In genomic region chr7:35289376-35289775, GRCh38 we compare ENCODE assay signal across 20 cellular contexts. TPM values are rescaled to one million over a fixed set of nuclear protein-coding genes. Genes with fewer than 3 reads are reported as not detected.
DNase-seq lines count a peak whose midpoint lies in the region; ATAC-seq and TF ChIP-seq lines count a peak whose summit lies in the region.
"Had no signal": no experiment of that assay in that cellular context is flagged by ENCODE, and none has a peak within 500 bp of the region (broad histone marks: within the 10 kb centered on the region; RNA-seq: fewer than 3 reads in every experiment).

No MANE protein-coding gene starts in this region.

- peak; percentile 38; the same call in 1 of the 3 replicates for ATAC-seq in SK-N-SH treated with all-trans-retinoic acid at 6 μM for 48 hours
- ATAC-seq: A549, GM12878, GM23338 had no signal

- DNase-seq in ELF-1 (ENCODE audit: low read depth, low spot score), result peak; percentile 45
- peak; percentile 20 for DNase-seq in RPMI7951 (ENCODE audit: low read depth)
- peak; percentile 46 for DNase-seq in left kidney (ENCODE audit: low read depth, low spot score)
- DNase-seq in LoVo (ENCODE audit: low spot score), result no peak
- DNase-seq in NCI-H2196 (lab: John Stamatoyannopoulos, UW; ENCODE audit: unreplicated experiment), result no peak
- no peak for DNase-seq in HuH-7 (ENCODE audit: low spot score)
- DNase-seq: 8988T; ACHN; AML-193; C1 segment of cervical spinal cord; Calu3; CD4-positive, alpha-beta memory T cell; COR-L47; DMS53; DMS79 treated with DMSO at 0.1 percent for 48 hours; HFFc6 had no signal

TF ChIP-seq in SK-N-SH treated with all-trans-retinoic acid at 6 μM for 48 hours, 23 proteins besides CTCF, POLR2A, EP300 and RAD21:
- TF ChIP-seq ZNF565 (CRISPR knock-in tag; conservative IDR thresholded peaks at IDR 0.05; ENCODE audit: low read depth), result no peak
- TF ChIP-seq, protein P1, sequence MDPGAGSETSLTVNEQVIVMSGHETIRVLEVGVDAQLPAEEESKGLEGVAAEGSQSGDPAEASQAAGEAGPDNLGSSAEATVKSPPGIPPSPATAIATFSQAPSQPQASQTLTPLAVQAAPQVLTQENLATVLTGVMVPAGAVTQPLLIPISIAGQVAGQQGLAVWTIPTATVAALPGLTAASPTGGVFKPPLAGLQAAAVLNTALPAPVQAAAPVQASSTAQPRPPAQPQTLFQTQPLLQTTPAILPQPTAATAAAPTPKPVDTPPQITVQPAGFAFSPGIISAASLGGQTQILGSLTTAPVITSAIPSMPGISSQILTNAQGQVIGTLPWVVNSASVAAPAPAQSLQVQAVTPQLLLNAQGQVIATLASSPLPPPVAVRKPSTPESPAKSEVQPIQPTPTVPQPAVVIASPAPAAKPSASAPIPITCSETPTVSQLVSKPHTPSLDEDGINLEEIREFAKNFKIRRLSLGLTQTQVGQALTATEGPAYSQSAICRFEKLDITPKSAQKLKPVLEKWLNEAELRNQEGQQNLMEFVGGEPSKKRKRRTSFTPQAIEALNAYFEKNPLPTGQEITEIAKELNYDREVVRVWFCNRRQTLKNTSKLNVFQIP (CRISPR knock-in tag; IDR thresholded peaks at IDR 0.05; ENCODE audit: borderline replicate concordance, low read depth), result no peak
- TF ChIP-seq ZFP30 (CRISPR knock-in tag; IDR thresholded peaks at IDR 0.05), result no peak
- no peak for TF ChIP-seq GLIS3 (CRISPR knock-in tag; IDR thresholded peaks at IDR 0.05)
- TF ChIP-seq BACH2 (CRISPR knock-in tag; IDR thresholded peaks at IDR 0.05; ENCODE audit: borderline replicate concordance), result no peak
- no peak for TF ChIP-seq ZNF8 (CRISPR knock-in tag; IDR thresholded peaks at IDR 0.05)
- TF ChIP-seq CSDC2 (CRISPR knock-in tag; IDR thresholded peaks at IDR 0.05), result no peak
- TF ChIP-seq ZNF70 (CRISPR knock-in tag; IDR thresholded peaks at IDR 0.05), result no peak
- TF ChIP-seq ESRRG (CRISPR knock-in tag; IDR thresholded peaks at IDR 0.05), result no peak

RNA-seq across cellular contexts. Expression of gene TBX20, which starts 35.5 kb away (rescaled TPM):
- total RNA-seq in RPMI7951 (2014; rRNA removed; shearing (Covaris generic)), result 0.12 and 0.29 TPM in 2 replicates
- total RNA-seq: CD4-positive, alpha-beta memory T cell; GM12878; HFFc6 had no signal

Comparison
In these comparisons a context has a peak if more than half of its experiments do, and no peak if none do; other contexts are left out.
1. DNase-seq: peak in ELF-1 (single experiment), RPMI7951 (single experiment) and left kidney (single experiment); none in LoVo (single experiment), NCI-H2196 (single experiment) and HuH-7 (single experiment).